Comparison of ENCODE assay signal across 28 cellular contexts in genomic region chr20:43220612-43221011, GRCh38. TPM values are rescaled to one million over a fixed set of nuclear protein-coding genes. Genes with fewer than 3 reads are reported as not detected.
DNase-seq lines count a peak whose midpoint lies in the region; ATAC-seq, FAIRE-seq and TF ChIP-seq lines count a peak whose summit lies in the region.
"Had no signal": no experiment of that assay in that cellular context is flagged by ENCODE, and none has a peak within 500 bp of the region (broad histone marks: within the 10 kb centered on the region; RNA-seq: fewer than 3 reads in every experiment).

No MANE protein-coding gene starts in this region.

- no peaks in the 10 kb centered on the region for H3K4me1 ChIP-seq in IMR-90 (ENCODE audit: control insufficient read depth, insufficient read depth, low read length)
- H3K4me1 ChIP-seq: left lung, uterus had no signal

- H3K9me3 Mint-ChIP-seq in stimulated activated memory B cell treated with anti-CD40 and anti-IgM and Interleukin-4, amounts not matched to agents 10 μg/mL and 1 μg/mL and 100 μg/mL, for 72 hours, result no peaks in the 10 kb centered on the region
- H3K9me3 Mint-ChIP-seq: activated naive CD4-positive, alpha-beta T cell treated with anti-CD3 and anti-CD28 coated beads for 36 hours; activated T-cell treated with anti-CD3 and anti-CD28 coated beads, Interleukin-2, amount 50 U/mL, for 72 hours; CD4-positive, alpha-beta T cell; mesothelial cell of epicardium; T-helper 1 cell treated with Interleukin-12 subunit alpha and Interleukin-12 subunit beta and Interleukin-4 antibody, amounts not matched to agents 30 μg/mL and 1 μg/mL, for 36 hours had no signal

- no peak overlapping the region for H3K23ac ChIP-seq in IMR-90 (ENCODE audit: low read depth, low read length)

- no TSS peak for BruUV-seq in IMR-90 (replicated peaks; lab: Mats Ljungman, UMichigan)

- H3K27me3 ChIP-seq in IMR-90 (ENCODE audit: control insufficient read depth, insufficient read depth, low read length) (no peaks in the 10 kb centered on the region), bronchial epithelial cell (ENCODE audit: control insufficient read depth, insufficient read depth, low read length) (no peaks in the 10 kb centered on the region)
- H3K27me3 ChIP-seq: ovary, uterus had no signal

- no peak overlapping the region for H3K4me2 ChIP-seq in IMR-90 (ENCODE audit: low read depth, low read length)
- H3K4me2 ChIP-seq: PC-9 had no signal

- H3K79me1 ChIP-seq in IMR-90 (ENCODE audit: low read depth in 1 of 2, low read length in 2 of 2), result no peaks in the 10 kb centered on the region

- TF ChIP-seq RAD21 in IMR-90 (IDR thresholded peaks at IDR 0.05; ENCODE audit: low read length), result no peak

- no peak overlapping the region for H3K18ac ChIP-seq in IMR-90 (ENCODE audit: low read depth, low read length)

- no peaks in the 10 kb centered on the region for H3K9me3 ChIP-seq in IMR-90 (ENCODE audit: control insufficient read depth, insufficient read depth, low read length)
- H3K9me3 ChIP-seq: left lung, ovary, uterus had no signal

- POLR2A ChIA-PET in IMR-90 (lab: Charles Lee; ENCODE audit: unreplicated experiment), result no interaction called here

- H3K4ac ChIP-seq in IMR-90 (ENCODE audit: low read depth, low read length), result no peak overlapping the region

- no peak overlapping the region for H4K91ac ChIP-seq in IMR-90 (ENCODE audit: insufficient read depth, low read depth, low read length)

- no peak overlapping the region for H4K5ac ChIP-seq in IMR-90 (ENCODE audit: low read depth, low read length)

- no peak overlapping the region for H2AK5ac ChIP-seq in IMR-90 (ENCODE audit: low read depth, low read length)

- H2BK5ac ChIP-seq in IMR-90 (ENCODE audit: low read depth, low read length, poor library complexity, severe bottlenecking), result no peak overlapping the region

- no peak for FAIRE-seq in bronchial epithelial cell (lab: Jason Lieb, UNC)
- FAIRE-seq: GM19239, HepG2 had no signal

- in situ Hi-C loops in Caki2 (cut with HindIII; ENCODE audit: low pct_unique_long_range_greater_than_20kb, low sequenced_read_pairs) (no loop called here), IMR-90 (cut with MboI; ENCODE audit: low sequenced_read_pairs) (no loop called here)

- no peaks in the 10 kb centered on the region for H3K36me3 ChIP-seq in IMR-90 (ENCODE audit: control insufficient read depth, insufficient read depth, low read length)
- H3K36me3 ChIP-seq in bronchial epithelial cell (ENCODE audit: control insufficient read depth, insufficient read depth, low read length), result no peaks in the 10 kb centered on the region
- H3K36me3 ChIP-seq: left lung, ovary, uterus had no signal

- no peak overlapping the region for H2AK9ac ChIP-seq in IMR-90 (replicated peaks; ENCODE audit: low read depth, low read length, poor library complexity)

- no peak overlapping the region for H2BK20ac ChIP-seq in IMR-90 (ENCODE audit: low read depth, low read length)

- H3K4me1 Mint-ChIP-seq in stimulated activated memory B cell treated with anti-CD40 and anti-IgM and Interleukin-4, amounts not matched to agents 10 μg/mL and 1 μg/mL and 100 μg/mL, for 72 hours, result no peaks in the 10 kb centered on the region
- H3K4me1 Mint-ChIP-seq: activated CD4-positive, alpha-beta T cell treated with anti-CD3 and anti-CD28 coated beads for 36 hours; mesothelial cell of epicardium; natural killer cell had no signal

- TF ChIP-seq POLR2A in IMR-90 (IDR thresholded peaks at IDR 0.05; ENCODE audit: low read depth, low read length), result no peak

- H3K36me3 Mint-ChIP-seq in stimulated activated memory B cell treated with anti-CD40 and anti-IgM and Interleukin-4, amounts not matched to agents 10 μg/mL and 1 μg/mL and 100 μg/mL, for 72 hours, result no peaks in the 10 kb centered on the region
- H3K36me3 Mint-ChIP-seq: mesothelial cell of epicardium, natural killer cell had no signal

- H3K56ac ChIP-seq in IMR-90 (ENCODE audit: extremely low read depth, insufficient read depth, low read length), result no peak overlapping the region

- H3K27me3 Mint-ChIP-seq in stimulated activated memory B cell treated with anti-CD40 and anti-IgM and Interleukin-4, amounts not matched to agents 10 μg/mL and 1 μg/mL and 100 μg/mL, for 72 hours, result peaks cover 11% of the 10 kb centered on the region

- H4K20me1 ChIP-seq in IMR-90 (ENCODE audit: insufficient read depth, low read length), result no peaks in the 10 kb centered on the region

- TF ChIP-seq CTCF in IMR-90 (conservative IDR thresholded peaks at IDR 0.05; ENCODE audit: low read depth, low read length) (no peak), bronchial epithelial cell (IDR thresholded peaks at IDR 0.05; ENCODE audit: insufficient read depth, low read length, severe bottlenecking) (no peak), foreskin fibroblast (IDR thresholded peaks at IDR 0.05; ENCODE audit: low read depth, low read length) (no peak)

- dilution Hi-C loops in IMR-90 (cut with HindIII; ENCODE audit: low sequenced_read_pairs, unreplicated experiment), result no loop called here

- no peak overlapping the region for H3K9ac ChIP-seq in IMR-90 (ENCODE audit: low read depth, low read length)

- intact Hi-C loops in IMR-90 (cut with micrococcal nuclease), result no loop called here

- no peak overlapping the region for H3K4me3 ChIP-seq in IMR-90 (ENCODE audit: insufficient read depth, low read depth, low read length)
- H3K4me3 ChIP-seq in bronchial epithelial cell (ENCODE audit: low read depth, low read length), result no peak overlapping the region
- H3K4me3 ChIP-seq in foreskin fibroblast (ENCODE audit: low read depth in 1 of 2, low read length in 2 of 2), result no peak overlapping the region
- H3K4me3 ChIP-seq: left lung, ovary, PC-9, uterus had no signal

- no peak overlapping the region for H3K27ac ChIP-seq in IMR-90 (ENCODE audit: insufficient read depth, low read length)
- H3K27ac ChIP-seq: left lung, ovary, PC-9, uterus had no signal

- H2BK120ac ChIP-seq in IMR-90 (ENCODE audit: low read depth, low read length), result no peak overlapping the region

- no peak overlapping the region for H3K14ac ChIP-seq in IMR-90 (replicated peaks; ENCODE audit: low read depth, low read length)

- no peak overlapping the region for H4K8ac ChIP-seq in IMR-90 (ENCODE audit: low read depth in 2 of 2, low read length in 2 of 2)

- no peak overlapping the region for H3K27ac Mint-ChIP-seq in stimulated activated memory B cell treated with anti-CD40 and anti-IgM and Interleukin-4, amounts not matched to agents 10 μg/mL and 1 μg/mL and 100 μg/mL, for 72 hours
- H3K27ac Mint-ChIP-seq: activated CD4-positive, alpha-beta T cell treated with anti-CD3 and anti-CD28 coated beads for 36 hours; activated naive CD4-positive, alpha-beta T cell treated with anti-CD3 and anti-CD28 coated beads for 36 hours; activated T-cell treated with anti-CD3 and anti-CD28 coated beads, Interleukin-2, amount 50 U/mL, for 72 hours; CD4-positive, alpha-beta T cell; mesothelial cell of epicardium; natural killer cell; T-helper 1 cell treated with Interleukin-12 subunit alpha and Interleukin-12 subunit beta and Interleukin-4 antibody, amounts not matched to agents 30 μg/mL and 1 μg/mL, for 36 hours had no signal

- no peak overlapping the region for H2BK15ac ChIP-seq in IMR-90 (ENCODE audit: low read depth, low read length)

- ATAC-seq in IMR-90 (ENCODE audit: low read depth), result no peak
- no peak for ATAC-seq in stimulated activated memory B cell treated with anti-CD40 and anti-IgM and Interleukin-4, amounts not matched to agents 10 μg/mL and 1 μg/mL and 100 μg/mL, for 72 hours
- ATAC-seq: activated CD4-positive, alpha-beta T cell treated with anti-CD3 and anti-CD28 coated beads for 36 hours; activated T-cell treated with anti-CD3 and anti-CD28 coated beads, Interleukin-2, amount 50 U/mL, for 72 hours; HepG2; left lung; natural killer cell; sciatic nerve had no signal

- WGBS in IMR-90 (ENCODE audit: extremely low coverage in 2 of 2, insufficient read length in 1 of 2), 2 experiments, result no CpG with 5 or more reads among the region's 4 CpGs

- no peak overlapping the region for H2AFZ ChIP-seq in IMR-90 (replicated peaks; ENCODE audit: low read length, poor library complexity)
- H2AFZ ChIP-seq: PC-9 had no signal

- peak; percentile 64 for DNase-seq in Caki2 (ENCODE audit: low read depth)
- peak; percentile 3 for DNase-seq in IMR-90
- DNase-seq in bronchial epithelial cell (ENCODE audit: low read depth), result peak; percentile 3
- DNase-seq in pulmonary artery endothelial cell (ENCODE audit: low read depth, low spot score), result peak; percentile 1
- DNase-seq in activated CD8-positive, alpha-beta memory T cell treated with anti-CD3 and anti-CD28 coated beads, Interleukin-2, amount 50 U/mL, for 4 hours, result no peak
- DNase-seq in foreskin fibroblast, result no peak
- DNase-seq in NCI-H2171 treated with DMSO at 0.1 percent for 48 hours (lab: John Stamatoyannopoulos, UW), result no peak
- DNase-seq: activated CD4-positive, alpha-beta T cell treated with anti-CD3 and anti-CD28 coated beads for 36 hours; activated naive CD4-positive, alpha-beta T cell treated with anti-CD3 and anti-CD28 coated beads for 36 hours; activated T-cell treated with anti-CD3 and anti-CD28 coated beads, Interleukin-2, amount 50 U/mL, for 72 hours; CD4-positive, alpha-beta T cell; DMS53; head of caudate nucleus; left lung; natural killer cell; NCI-H2107; ovary; PC-9; substantia nigra; uterus had no signal

- CTCF ChIA-PET in IMR-90 (lab: Yijun Ruan, JAX), result no interaction called here

- no peak overlapping the region for H3K4me3 Mint-ChIP-seq in stimulated activated memory B cell treated with anti-CD40 and anti-IgM and Interleukin-4, amounts not matched to agents 10 μg/mL and 1 μg/mL and 100 μg/mL, for 72 hours
- H3K4me3 Mint-ChIP-seq: activated CD4-positive, alpha-beta T cell treated with anti-CD3 and anti-CD28 coated beads for 36 hours; activated naive CD4-positive, alpha-beta T cell treated with anti-CD3 and anti-CD28 coated beads for 36 hours; activated T-cell treated with anti-CD3 and anti-CD28 coated beads, Interleukin-2, amount 50 U/mL, for 72 hours; CD4-positive, alpha-beta T cell; mesothelial cell of epicardium; natural killer cell; T-helper 1 cell treated with Interleukin-12 subunit alpha and Interleukin-12 subunit beta and Interleukin-4 antibody, amounts not matched to agents 30 μg/mL and 1 μg/mL, for 36 hours had no signal

- no peaks in the 10 kb centered on the region for H3K9me1 ChIP-seq in IMR-90 (ENCODE audit: insufficient read depth, low read length)

RNA-seq across cellular contexts. Expression of gene PTPRT, which starts 30.9 kb away (rescaled TPM):
- 0.20 TPM in 1 of 2 replicates, not detected in the other for total RNA-seq in Caki2 (2014; rRNA removed; shearing (Covaris generic); ENCODE audit: low replicate concordance)
- total RNA-seq in IMR-90 (2012; rRNA removed), result not detected in 2 replicates
- not detected in 2 replicates for polyA plus RNA-seq in IMR-90 (2012; rRNA removed)
- polyA plus RNA-seq in IMR-90 (2012; cell fraction: cytosol; rRNA removed), result not detected in 2 replicates
- not detected in 2 replicates for polyA plus RNA-seq in IMR-90 (2012; cell fraction: nucleus; rRNA removed; ENCODE audit: low replicate concordance)
- total RNA-seq in bronchial epithelial cell, result not detected in 2 replicates
- not detected in 2 replicates for total RNA-seq in pulmonary artery endothelial cell
- total RNA-seq: activated CD4-positive, alpha-beta T cell treated with anti-CD3 and anti-CD28 coated beads for 36 hours; activated naive CD4-positive, alpha-beta T cell treated with anti-CD3 and anti-CD28 coated beads for 36 hours; activated T-cell treated with anti-CD3 and anti-CD28 coated beads, Interleukin-2, amount 50 U/mL, for 72 hours; CD4-positive, alpha-beta T cell; fibroblast of lung; natural killer cell; NCI-H460; PC-9 had no signal
- polyA plus RNA-seq: fibroblast of lung had no signal

Comparison
In these comparisons a context has a peak if more than half of its experiments do, and no peak if none do; other contexts are left out.
1. DNase-seq: peak in Caki2 (single experiment), IMR-90 (single experiment), bronchial epithelial cell (single experiment) and pulmonary artery endothelial cell (single experiment); none in activated CD8-positive, alpha-beta memory T cell treated with anti-CD3 and anti-CD28 coated beads, Interleukin-2, amount 50 U/mL, for 4 hours (single experiment), foreskin fibroblast (0 of 2) and NCI-H2171 treated with DMSO at 0.1 percent for 48 hours (single experiment).